Comparison of ENCODE assay signal across 21 cellular contexts in genomic region chr5:180424094-180424493, GRCh38.
DNase-seq lines count a peak whose midpoint lies in the region; ATAC-seq and TF ChIP-seq lines count a peak whose summit lies in the region.
"Had no signal": no experiment of that assay in that cellular context is flagged by ENCODE, and none has a peak within 500 bp of the region (broad histone marks: within the 10 kb centered on the region; RNA-seq: fewer than 3 reads in every experiment).

No MANE protein-coding gene starts in this region.

- H3K36me3 ChIP-seq in brain microvascular endothelial cell (replicated peaks) (no peaks in the 10 kb centered on the region), right atrium auricular region (no peaks in the 10 kb centered on the region)
- H3K36me3 ChIP-seq: BLaER1 had no signal

- H3K27ac ChIP-seq in brain microvascular endothelial cell (no peak overlapping the region), right atrium auricular region (no peak overlapping the region)
- H3K27ac ChIP-seq: 22Rv1, BLaER1, HL-60 had no signal

- H3K4me3 ChIP-seq in brain microvascular endothelial cell (ENCODE audit: low read depth, low read length) (no peak overlapping the region), right atrium auricular region (no peak overlapping the region)
- H3K4me3 ChIP-seq: BLaER1 had no signal

- H3K4me1 ChIP-seq in right atrium auricular region = no peaks in the 10 kb centered on the region
- H3K4me1 ChIP-seq: BLaER1 had no signal

- ATAC-seq in HG03039 (IDR thresholded peaks at IDR 0.05; ENCODE audit: unreplicated experiment) = no peak
- ATAC-seq: CD8-positive, alpha-beta T cell had no signal

- TF ChIP-seq CTCF in brain microvascular endothelial cell (IDR thresholded peaks at IDR 0.05; ENCODE audit: low read depth, low read length, missing control alignments) (no peak), right atrium auricular region (IDR thresholded peaks at IDR 0.05) (no peak)

- in situ Hi-C loops in brain microvascular endothelial cell (cut with HindIII; ENCODE audit: low pct_ligation_motif_present, low sequenced_read_pairs) = no loop called here

- DNase-seq in NCI-H2171 treated with DMSO at 0.1 percent for 48 hours (lab: John Stamatoyannopoulos, UW) = peak; percentile 11
- DNase-seq in NCI-H2171 (lab: John Stamatoyannopoulos, UW) = no peak
- DNase-seq in M059J (ENCODE audit: low read depth) = peak; percentile 43
- DNase-seq in brain microvascular endothelial cell = peak; percentile 4
- peak; percentile 7 for DNase-seq in renal cortical epithelial cell (ENCODE audit: low read depth)
- no peak for DNase-seq in NCI-H345 (lab: John Stamatoyannopoulos, UW)
- DNase-seq in right atrium auricular region (ENCODE audit: low spot score) = no peak
- DNase-seq: CD8-positive, alpha-beta T cell; DMS79 treated with DMSO at 0.1 percent for 48 hours; NCI-H1048; NCI-H1436 treated with DMSO at 0.1 percent for 48 hours; NCI-H2081 treated with DMSO at 0.1 percent for 48 hours; NCI-H446; NCI-H69; NK-92 treated with Interleukin-12 subunit alpha and Interleukin-12 subunit beta, amount 100 ng/mL, for 24 hours; RPMI8226; SIG-M5 had no signal

- H3K27me3 ChIP-seq in brain microvascular endothelial cell (replicated peaks) (no peaks in the 10 kb centered on the region), right atrium auricular region (no peaks in the 10 kb centered on the region)
- H3K27me3 ChIP-seq: BLaER1 had no signal

- H3K9me3 ChIP-seq in right atrium auricular region = no peaks in the 10 kb centered on the region
- H3K9me3 ChIP-seq: BLaER1 had no signal

Comparison
In these comparisons a context has a peak if more than half of its experiments do, and no peak if none do; other contexts are left out.
1. DNase-seq: peak in NCI-H2171 treated with DMSO at 0.1 percent for 48 hours (single experiment), M059J (single experiment), brain microvascular endothelial cell (single experiment) and renal cortical epithelial cell (single experiment); none in NCI-H2171 (single experiment), NCI-H345 (single experiment) and right atrium auricular region (single experiment).